19 cellular contexts compared by ENCODE assay signal in genomic region chr3:33105341-33105943, GRCh38.
"Had no signal": no experiment of that assay in that cellular context is flagged by ENCODE, and none has a peak within 500 bp of the region (broad histone marks: within the 10 kb centered on the region; RNA-seq: fewer than 3 reads in every experiment).

No MANE protein-coding gene starts in this region.

- H3K9me3 ChIP-seq: adrenal gland, gastrocnemius medialis, heart left ventricle, thyroid gland had no signal

- H3K4me3 ChIP-seq: adrenal gland, cardiac muscle cell, gastrocnemius medialis, heart left ventricle, neural progenitor cell, thyroid gland had no signal

- H3K27me3 ChIP-seq: adrenal gland, cardiac muscle cell, gastrocnemius medialis, heart left ventricle, neural progenitor cell, thyroid gland had no signal

- H3K4me1 ChIP-seq: adrenal gland, gastrocnemius medialis, heart left ventricle, neural progenitor cell, thyroid gland had no signal

- H3K27ac ChIP-seq: adrenal gland, cardiac muscle cell, gastrocnemius medialis, heart left ventricle, neural progenitor cell, thyroid gland had no signal

- H3K9ac ChIP-seq: neural progenitor cell had no signal

- DNase-seq: activated CD4-positive, alpha-beta T cell treated with anti-CD3 and anti-CD28 coated beads, Interleukin-2, amount 10 ng/mL, durations not matched to agents 7 days and 5 days; activated CD8-positive, alpha-beta memory T cell treated with anti-CD3 and anti-CD28 coated beads for 24 hours; activated CD8-positive, alpha-beta memory T cell treated with anti-CD3 and anti-CD28 coated beads, Interleukin-2, amount 50 U/mL, for 48 hours; activated gamma-delta T cell treated with Interleukin-2 at 50 U/mL for 16 hours; effector CD8-positive, alpha-beta T cell; gastrocnemius medialis; heart left ventricle; left ventricle myocardium superior; stimulated activated CD4-positive, alpha-beta T cell treated with anti-CD3 and anti-CD28 coated beads, Interleukin-12 subunit alpha, Interleukin-12 subunit beta, amount 100 ng/mL, for 4 hours; stimulated activated CD4-positive, alpha-beta T cell treated with anti-CD3 and anti-CD28 coated beads, Interleukin-1b, Interleukin-23, amount 100 ng/mL, for 48 hours; stimulated activated CD8-positive, alpha-beta memory T cell treated with anti-CD3 and anti-CD28 coated beads, Interleukin-4, amount 100 ng/mL, for 48 hours; stimulated activated naive CD4-positive, alpha-beta T cell; thyroid gland had no signal

- ATAC-seq: activated CD4-positive, CD25-positive, alpha-beta regulatory T cell treated with anti-CD3 and anti-CD28 coated beads, Interleukin-2, amount 50 U/mL, for 24 hours; activated naive CD4-positive, alpha-beta T cell treated with anti-CD3 and anti-CD28 coated beads, Interleukin-2, amount 50 U/mL, for 72 hours; esophagus mucosa; gastrocnemius medialis; heart left ventricle; left ventricle myocardium superior had no signal

- H3K36me3 ChIP-seq: adrenal gland, cardiac muscle cell, gastrocnemius medialis, heart left ventricle, neural progenitor cell, thyroid gland had no signal

- H3K4me2 ChIP-seq: neural progenitor cell had no signal
